8 cellular contexts compared by ENCODE assay signal in genomic region chr1:61056674-61057439, GRCh38. TPM values are rescaled to one million over a fixed set of nuclear protein-coding genes. Genes with fewer than 3 reads are reported as not detected.
DNase-seq lines count a peak whose midpoint lies in the region; ATAC-seq and TF ChIP-seq lines count a peak whose summit lies in the region.

No MANE protein-coding gene starts in this region.

- H3K27me3 Mint-ChIP-seq in activated T-helper 17 cell treated with anti-CD3 and anti-CD28 coated beads, Interleukin-2, amount 50 U/mL, for 72 hours, result peaks cover 44% of the 10 kb centered on the region
- peaks cover 38 to 51% of the 10 kb centered on the region in 2 donors for H3K27me3 Mint-ChIP-seq in natural killer cell treated with Interleukin-12 subunit alpha and Interleukin-12 subunit beta and Interleukin-15 and Interleukin-18, amount 100 ng/mL, for 72 hours

- no peaks in the 10 kb centered on the region for H3K9me3 ChIP-seq in aorta (ENCODE audit: control insufficient read depth, low read length)

- H3K4me3 ChIP-seq in fibroblast of the aortic adventitia (ENCODE audit: low read depth, low read length), result peak overlapping the region; percentile 71
- peak overlapping the region; percentile 58 to 97 for H3K4me3 ChIP-seq in aorta (ENCODE audit: low read length in 2 of 2)

- intact Hi-C loops in aorta (cut with DNase I), result loop anchor here in 1 of 2 donors (2.0 kb wide), 1 partner anchor 20 kb away; no protein-coding TSS in a partner anchor

- no peaks in the 10 kb centered on the region for H3K9me3 Mint-ChIP-seq in activated T-helper 17 cell treated with anti-CD3 and anti-CD28 coated beads, Interleukin-2, amount 50 U/mL, for 72 hours
- H3K9me3 Mint-ChIP-seq in natural killer cell treated with Interleukin-12 subunit alpha and Interleukin-12 subunit beta and Interleukin-15 and Interleukin-18, amount 100 ng/mL, for 72 hours, result no peaks in the 10 kb centered on the region

- peak; percentile 85 for DNase-seq in DMS 273 (lab: John Stamatoyannopoulos, UW; ENCODE audit: unreplicated experiment)
- no peak for DNase-seq in DMS 273 treated with DMSO at 0.1 percent for 48 hours (lab: John Stamatoyannopoulos, UW)
- peak; percentile 16 to 55 for DNase-seq in NCI-H524 (lab: John Stamatoyannopoulos, UW)
- peak; percentile 67 for DNase-seq in fibroblast of the aortic adventitia (ENCODE audit: low read depth)
- DNase-seq in natural killer cell treated with Interleukin-12 subunit alpha and Interleukin-12 subunit beta and Interleukin-15 and Interleukin-18, amount 100 ng/mL, for 72 hours (ENCODE audit: low spot score), result no peak
- peak; percentile 81 for DNase-seq in aorta
- no peak for DNase-seq in UCSD-AML1 (lab: John Stamatoyannopoulos, UW; ENCODE audit: unreplicated experiment)

- H3K36me3 Mint-ChIP-seq in activated T-helper 17 cell treated with anti-CD3 and anti-CD28 coated beads, Interleukin-2, amount 50 U/mL, for 72 hours (ENCODE audit: low read depth), result no peaks in the 10 kb centered on the region
- no peaks in the 10 kb centered on the region for H3K36me3 Mint-ChIP-seq in natural killer cell treated with Interleukin-12 subunit alpha and Interleukin-12 subunit beta and Interleukin-15 and Interleukin-18, amount 100 ng/mL, for 72 hours

- H3K27me3 ChIP-seq in aorta (ENCODE audit: control insufficient read depth in 1 of 2, insufficient read depth in 2 of 2, low read length in 1 of 2), result no peaks in the 10 kb centered on the region

- TF ChIP-seq CTCF in fibroblast of the aortic adventitia (IDR thresholded peaks at IDR 0.05; ENCODE audit: insufficient read depth, low read length), result no peak

- WGBS in aorta, 2 donors, result 0% methylated on average over 49 of the region's 49 CpGs

- H3K4me1 ChIP-seq in aorta (ENCODE audit: control insufficient read depth in 1 of 2, insufficient read depth in 2 of 2, low read length in 2 of 2), result peaks cover 0 to 11% of the 10 kb centered on the region in 2 donors

- ATAC-seq in activated T-helper 17 cell treated with anti-CD3 and anti-CD28 coated beads, Interleukin-2, amount 50 U/mL, for 72 hours (replicated peaks), result peak; percentile 56
- peak in 1 of 2 donors; percentile 48 for ATAC-seq in natural killer cell treated with Interleukin-12 subunit alpha and Interleukin-12 subunit beta and Interleukin-15 and Interleukin-18, amount 100 ng/mL, for 72 hours
- ATAC-seq in aorta (ENCODE audit: low FRiP score), result peak; percentile 69

- peak overlapping the region; percentile 78 for H3K4me3 Mint-ChIP-seq in activated T-helper 17 cell treated with anti-CD3 and anti-CD28 coated beads, Interleukin-2, amount 50 U/mL, for 72 hours
- H3K4me3 Mint-ChIP-seq in natural killer cell treated with Interleukin-12 subunit alpha and Interleukin-12 subunit beta and Interleukin-15 and Interleukin-18, amount 100 ng/mL, for 72 hours, result peak overlapping the region; percentile 84

- H3K27ac ChIP-seq in aorta (ENCODE audit: low read depth in 1 of 2, low read length in 2 of 2), result peak overlapping the region; percentile 57 to 70

- peaks cover 9% of the 10 kb centered on the region for H3K4me1 Mint-ChIP-seq in activated T-helper 17 cell treated with anti-CD3 and anti-CD28 coated beads, Interleukin-2, amount 50 U/mL, for 72 hours
- H3K4me1 Mint-ChIP-seq in natural killer cell treated with Interleukin-12 subunit alpha and Interleukin-12 subunit beta and Interleukin-15 and Interleukin-18, amount 100 ng/mL, for 72 hours (ENCODE audit: low read depth in 2 of 2), result peaks cover 10 to 13% of the 10 kb centered on the region in 2 donors

- no peak overlapping the region for H3K27ac Mint-ChIP-seq in activated T-helper 17 cell treated with anti-CD3 and anti-CD28 coated beads, Interleukin-2, amount 50 U/mL, for 72 hours
- H3K27ac Mint-ChIP-seq in natural killer cell treated with Interleukin-12 subunit alpha and Interleukin-12 subunit beta and Interleukin-15 and Interleukin-18, amount 100 ng/mL, for 72 hours, result no peak overlapping the region

- no peaks in the 10 kb centered on the region for H3K36me3 ChIP-seq in aorta (ENCODE audit: control insufficient read depth in 1 of 2, insufficient read depth in 2 of 2, low read length in 1 of 2)

RNA-seq across cellular contexts. Expression of gene NFIA, which starts 25.5 kb away (rescaled TPM):
- total RNA-seq in activated T-helper 17 cell treated with anti-CD3 and anti-CD28 coated beads, Interleukin-2, amount 50 U/mL, for 72 hours, result 1 to 10 TPM; 3.5 to 5.1 TPM
- 32.0 and 42.0 TPM in 2 replicates for total RNA-seq in fibroblast of the aortic adventitia (ENCODE audit: low replicate concordance)
- total RNA-seq in natural killer cell treated with Interleukin-12 subunit alpha and Interleukin-12 subunit beta and Interleukin-15 and Interleukin-18, amount 100 ng/mL, for 72 hours, result 1 to 10 TPM in 1 of 2 donors, under 1 TPM in 1; 0.14 to 7.3 TPM
- 100 to 1,000 TPM; 139 to 221 TPM for total RNA-seq in aorta
- 10 to 100 TPM; 15.3 to 25.7 TPM for polyA plus RNA-seq in aorta

Comparison
In these comparisons a context has a peak if more than half of its experiments do, and no peak if none do; other contexts are left out.
1. DNase-seq: peak in DMS 273 (single experiment), NCI-H524 (2 of 2), fibroblast of the aortic adventitia (single experiment) and aorta (2 of 2); none in DMS 273 treated with DMSO at 0.1 percent for 48 hours (single experiment), natural killer cell treated with Interleukin-12 subunit alpha and Interleukin-12 subunit beta and Interleukin-15 and Interleukin-18, amount 100 ng/mL, for 72 hours (single experiment) and UCSD-AML1 (single experiment).